In the genomic region with DNA sequence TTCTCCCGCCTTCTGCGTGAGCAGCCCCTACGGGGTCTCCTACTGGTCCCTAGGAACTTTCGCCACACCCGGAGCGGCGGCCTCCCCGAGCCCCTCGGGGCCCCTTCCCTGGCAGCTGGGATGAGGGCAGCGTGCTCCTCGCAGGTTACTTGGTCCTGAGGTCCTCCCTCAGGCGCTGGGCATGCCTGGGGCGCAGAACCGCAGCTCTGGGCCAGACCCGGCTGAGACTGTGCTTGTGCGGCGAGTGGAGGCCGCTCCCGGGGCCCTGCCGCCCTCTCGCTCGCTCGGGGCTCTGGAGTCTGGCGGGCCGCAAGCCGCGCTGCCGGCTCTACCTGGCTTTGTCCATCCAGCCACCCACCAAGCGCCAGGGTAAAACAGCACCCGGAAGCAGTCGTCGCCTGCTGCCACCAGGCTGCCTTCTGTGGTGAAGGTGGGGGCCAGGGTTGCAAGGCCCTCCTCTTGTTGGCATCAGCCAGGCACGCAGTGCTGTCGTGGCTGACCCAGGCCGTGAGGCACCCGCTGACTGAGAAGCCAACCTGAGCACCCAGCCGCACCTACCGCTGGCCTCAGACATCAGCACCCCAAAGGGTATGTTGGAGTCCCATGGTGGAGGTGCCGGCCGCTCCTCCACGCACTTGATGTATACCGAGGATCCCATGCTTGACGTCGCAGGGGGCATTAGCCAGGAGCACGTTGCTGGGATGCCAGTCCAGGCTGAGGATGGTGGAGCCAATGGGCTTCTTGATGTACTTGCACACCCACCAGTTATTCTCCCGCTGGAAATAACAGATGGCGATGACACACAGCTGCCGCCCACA, we compare ENCODE assay signal across 1 cellular context.
TF ChIP-seq lines count a peak whose summit lies in the region.

No MANE protein-coding gene starts in this region.

TF ChIP-seq in A549, 52 proteins besides CTCF, POLR2A, EP300 and RAD21 (continued from another document):
- TF ChIP-seq, protein P1, sequence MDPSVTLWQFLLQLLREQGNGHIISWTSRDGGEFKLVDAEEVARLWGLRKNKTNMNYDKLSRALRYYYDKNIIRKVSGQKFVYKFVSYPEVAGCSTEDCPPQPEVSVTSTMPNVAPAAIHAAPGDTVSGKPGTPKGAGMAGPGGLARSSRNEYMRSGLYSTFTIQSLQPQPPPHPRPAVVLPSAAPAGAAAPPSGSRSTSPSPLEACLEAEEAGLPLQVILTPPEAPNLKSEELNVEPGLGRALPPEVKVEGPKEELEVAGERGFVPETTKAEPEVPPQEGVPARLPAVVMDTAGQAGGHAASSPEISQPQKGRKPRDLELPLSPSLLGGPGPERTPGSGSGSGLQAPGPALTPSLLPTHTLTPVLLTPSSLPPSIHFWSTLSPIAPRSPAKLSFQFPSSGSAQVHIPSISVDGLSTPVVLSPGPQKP (IDR thresholded peaks at IDR 0.05; ENCODE audit: low read depth, low read length): no peak
- no peak for TF ChIP-seq RCOR1 (IDR thresholded peaks at IDR 0.05; ENCODE audit: low read depth, low read length)
